11 cellular contexts compared by ENCODE assay signal in the genomic region with DNA sequence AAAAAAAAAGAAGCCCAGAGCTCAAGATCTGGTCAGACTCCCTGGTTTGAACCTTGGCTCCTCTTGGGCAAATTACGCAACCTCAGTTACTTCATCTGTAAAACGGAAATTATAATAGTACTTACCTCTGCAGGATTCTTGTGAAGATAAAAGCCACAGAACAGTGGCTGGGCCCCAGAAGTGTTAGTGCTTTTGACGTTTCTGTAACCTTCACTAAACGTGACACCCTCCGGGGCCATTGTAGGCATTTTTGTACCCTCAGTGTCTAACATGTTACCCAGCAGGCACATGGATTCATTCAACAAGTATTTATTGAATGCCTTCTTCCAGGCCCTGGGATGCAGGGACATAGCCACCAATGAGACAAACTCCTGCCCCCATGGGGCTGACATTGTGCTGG. TPM values are rescaled to one million over a fixed set of nuclear protein-coding genes. Genes with fewer than 3 reads are reported as not detected.
DNase-seq lines count a peak whose midpoint lies in the region; TF ChIP-seq lines count a peak whose summit lies in the region.
"Had no signal": no experiment of that assay in that cellular context is flagged by ENCODE, and none has a peak within 500 bp of the region (broad histone marks: within the 10 kb centered on the region; RNA-seq: fewer than 3 reads in every experiment).

No MANE protein-coding gene starts in this region.

- intact Hi-C loops in activated CD4-positive, alpha-beta T cell treated with anti-CD3 and anti-CD28 coated beads, Interleukin-2, amount 10 ng/mL, durations not matched to agents 24 days and 14 days (cut with micrococcal nuclease), result no loop called here
- intact Hi-C loops in spleen (cut with DNase I; ENCODE audit: low total_unique reads), result no loop called here

- H3K9me3 Mint-ChIP-seq in activated CD4-positive, alpha-beta T cell treated with anti-CD3 and anti-CD28 coated beads, Interleukin-2, amount 10 ng/mL, durations not matched to agents 24 days and 14 days, result no peaks in the 10 kb centered on the region

- H3K4me1 ChIP-seq in spleen, result peaks cover 0 to 89% (median 49%) of the 10 kb centered on the region in 6 donors
- H3K4me1 ChIP-seq in HAP-1, result peaks cover 6% of the 10 kb centered on the region

- H3K27ac ChIP-seq in spleen (peak overlapping the region; percentile 40 to 93 (median 80)), brain microvascular endothelial cell (no peak overlapping the region)
- H3K27ac ChIP-seq: SK-N-MC had no signal

- peak overlapping the region; percentile 60 for H3K4me3 Mint-ChIP-seq in activated CD4-positive, alpha-beta T cell treated with anti-CD3 and anti-CD28 coated beads, Interleukin-2, amount 10 ng/mL, durations not matched to agents 24 days and 14 days
- H3K4me3 Mint-ChIP-seq: mesothelial cell of epicardium had no signal

- H3K27me3 ChIP-seq in spleen (replicated peaks in 1 of 7) (no peaks in the 10 kb centered on the region), brain microvascular endothelial cell (replicated peaks) (no peaks in the 10 kb centered on the region), HAP-1 (ENCODE audit: low read depth) (no peaks in the 10 kb centered on the region)

- H3K4me1 Mint-ChIP-seq in activated CD4-positive, alpha-beta T cell treated with anti-CD3 and anti-CD28 coated beads, Interleukin-2, amount 10 ng/mL, durations not matched to agents 24 days and 14 days, result peaks cover 71% of the 10 kb centered on the region

- in situ Hi-C loops in brain microvascular endothelial cell (cut with HindIII; ENCODE audit: low pct_ligation_motif_present, low sequenced_read_pairs) (no loop called here), G401 (cut with HindIII; ENCODE audit: low sequenced_read_pairs) (no loop called here), HAP-1 (cut with MboI; ENCODE audit: low sequenced_read_pairs) (no loop called here)

- no peaks in the 10 kb centered on the region for H3K36me3 ChIP-seq in spleen
- H3K36me3 ChIP-seq in brain microvascular endothelial cell (replicated peaks), result no peaks in the 10 kb centered on the region
- H3K36me3 ChIP-seq in HAP-1 (replicated peaks), result no peaks in the 10 kb centered on the region

- no peak overlapping the region for H3K4me3 ChIP-seq in Jurkat, Clone E6-1 (ENCODE audit: low read length)
- H3K4me3 ChIP-seq in spleen (no peak overlapping the region), brain microvascular endothelial cell (ENCODE audit: low read depth, low read length) (no peak overlapping the region), HAP-1 (no peak overlapping the region)
- H3K4me3 ChIP-seq: SK-N-MC had no signal

- H3K9me3 ChIP-seq in spleen (no peaks in the 10 kb centered on the region), HAP-1 (no peaks in the 10 kb centered on the region)

- TF ChIP-seq CTCF in spleen (IDR thresholded peaks at IDR 0.05 in 8 of 11, conservative IDR thresholded peaks at IDR 0.05 in 3 of 11) (no peak), brain microvascular endothelial cell (IDR thresholded peaks at IDR 0.05; ENCODE audit: low read depth, low read length, missing control alignments) (no peak)

- WGBS in spleen, 5 donors, result 38 to 68% (median 57%) methylated on average over 5 of the region's 5 CpGs

- peak overlapping the region; percentile 88 for H3K27ac Mint-ChIP-seq in activated CD4-positive, alpha-beta T cell treated with anti-CD3 and anti-CD28 coated beads, Interleukin-2, amount 10 ng/mL, durations not matched to agents 24 days and 14 days
- H3K27ac Mint-ChIP-seq: mesothelial cell of epicardium had no signal

- H3K36me3 Mint-ChIP-seq in activated CD4-positive, alpha-beta T cell treated with anti-CD3 and anti-CD28 coated beads, Interleukin-2, amount 10 ng/mL, durations not matched to agents 24 days and 14 days (ENCODE audit: low read depth), result peaks cover 4% of the 10 kb centered on the region
- H3K36me3 Mint-ChIP-seq: mesothelial cell of epicardium had no signal

- DNase-seq in Jurkat, Clone E6-1 (ENCODE audit: low read depth, low spot score), result peak; percentile 85
- peak; percentile 88 for DNase-seq in activated CD4-positive, alpha-beta T cell treated with anti-CD3 and anti-CD28 coated beads, Interleukin-2, amount 10 ng/mL, durations not matched to agents 24 days and 14 days
- DNase-seq in effector CD4-positive, alpha-beta T cell, result peak; percentile 45
- DNase-seq in spleen, result no peak
- no peak for DNase-seq in 8988T
- DNase-seq in brain microvascular endothelial cell, result no peak
- DNase-seq in G401 (ENCODE audit: low spot score), result no peak
- DNase-seq in HAP-1 (ENCODE audit: low spot score in 2 of 2), result no peak
- DNase-seq: cortex of kidney had no signal

- no peaks in the 10 kb centered on the region for H3K27me3 Mint-ChIP-seq in activated CD4-positive, alpha-beta T cell treated with anti-CD3 and anti-CD28 coated beads, Interleukin-2, amount 10 ng/mL, durations not matched to agents 24 days and 14 days

- TF ChIP-seq POLR2A in spleen (IDR thresholded peaks at IDR 0.05), result no peak

RNA-seq across cellular contexts. Expression of a gene that starts 58.0 kb away (rescaled TPM):
- polyA plus RNA-seq in Jurkat, Clone E6-1 (2012; ENCODE audit: insufficient read depth, insufficient read length), result 26.9 TPM
- 18.7 and 22.3 TPM in 2 replicates for total RNA-seq in activated CD4-positive, alpha-beta T cell treated with anti-CD3 and anti-CD28 coated beads, Interleukin-2, amount 10 ng/mL, durations not matched to agents 24 days and 14 days
- total RNA-seq in spleen, result 10 to 100 TPM; 12.6 to 33.8 (median 23.9) TPM
- polyA plus RNA-seq in spleen, result 10 to 100 TPM in 1 of 3 donors, 1 to 10 TPM in 2; 5.8 to 14.5 (median 6.8) TPM
- total RNA-seq in G401 (2014; rRNA removed; shearing (Covaris generic)), result 19.9 and 24.0 TPM in 2 replicates

Comparison
In these comparisons a context has a peak if more than half of its experiments do, and no peak if none do; other contexts are left out.
1. DNase-seq: peak in Jurkat, Clone E6-1 (single experiment), activated CD4-positive, alpha-beta T cell treated with anti-CD3 and anti-CD28 coated beads, Interleukin-2, amount 10 ng/mL, durations not matched to agents 24 days and 14 days (single experiment) and effector CD4-positive, alpha-beta T cell (single experiment); none in spleen (single experiment), 8988T (single experiment), brain microvascular endothelial cell (single experiment), G401 (single experiment) and HAP-1 (0 of 2).